Comparison of ENCODE assay signal across 9 cellular contexts in genomic region chr1:5770981-5771765, GRCh38.
DNase-seq lines count a peak whose midpoint lies in the region; ATAC-seq and TF ChIP-seq lines count a peak whose summit lies in the region.
"Had no signal": no experiment of that assay in that cellular context is flagged by ENCODE, and none has a peak within 500 bp of the region (broad histone marks: within the 10 kb centered on the region; RNA-seq: fewer than 3 reads in every experiment).

No MANE protein-coding gene starts in this region.

- TF ChIP-seq POLR2A in thyroid gland (IDR thresholded peaks at IDR 0.05) (no peak), stomach (IDR thresholded peaks at IDR 0.05) (no peak)

- 6 to 9% methylated on average over 16 to 17 of the region's 23 CpGs for WGBS in thyroid gland, 2 donors
- 8 to 17% (median 11%) methylated on average over 14 to 23 of the region's 23 CpGs for WGBS in stomach, 5 donors

- ATAC-seq in left cardiac atrium: peak; percentile 42 to 66

- intact Hi-C loops in left cardiac atrium (cut with DNase I): no loop called here
- intact Hi-C loops in thyroid gland (cut with DNase I): no loop called here
- intact Hi-C loops in stomach (cut with DNase I; ENCODE audit: low total_unique reads): no loop called here

- TF ChIP-seq EP300 in stomach (IDR thresholded peaks at IDR 0.05): no peak

- TF ChIP-seq CTCF in thyroid gland (IDR thresholded peaks at IDR 0.05) (no peak), stomach (IDR thresholded peaks at IDR 0.05) (no peak)

- H3K4me1 ChIP-seq in SJCRH30 (no peaks in the 10 kb centered on the region), thyroid gland (peaks cover 6 to 9% of the 10 kb centered on the region in 2 donors), stomach (peaks cover 0 to 11% (median 4%) of the 10 kb centered on the region in 4 donors)

- H3K27me3 ChIP-seq in SJCRH30 (peaks cover 58% of the 10 kb centered on the region), thyroid gland (no peaks in the 10 kb centered on the region), stomach (peaks cover 0 to 68% (median 23%) of the 10 kb centered on the region in 3 donors)

- peak; percentile 67 for DNase-seq in NCI-H345 (lab: John Stamatoyannopoulos, UW)
- DNase-seq in NCI-H345 treated with DMSO at 0.1 percent for 48 hours (lab: John Stamatoyannopoulos, UW; ENCODE audit: unreplicated experiment): no peak
- DNase-seq in SJCRH30: peak; percentile 22 to 35
- peak; percentile 31 for DNase-seq in left cardiac atrium
- peak; percentile 40 to 44 for DNase-seq in thyroid gland
- no peak for DNase-seq in NCI-H146 treated with DMSO at 0.1 percent for 48 hours (lab: John Stamatoyannopoulos, UW; ENCODE audit: unreplicated experiment)
- no peak for DNase-seq in NK-92 treated with Interleukin-12 subunit alpha and Interleukin-12 subunit beta, amount 100 ng/mL, for 24 hours (lab: John Stamatoyannopoulos, UW)
- DNase-seq in stomach: no peak

- H3K9me3 ChIP-seq in SJCRH30 (replicated peaks) (no peaks in the 10 kb centered on the region), thyroid gland (no peaks in the 10 kb centered on the region), stomach (no peaks in the 10 kb centered on the region)
- H3K9me3 ChIP-seq: neutrophil had no signal

- no peaks in the 10 kb centered on the region for H3K36me3 ChIP-seq in SJCRH30
- no peaks in the 10 kb centered on the region for H3K36me3 ChIP-seq in thyroid gland
- no peaks in the 10 kb centered on the region for H3K36me3 ChIP-seq in stomach
- H3K36me3 ChIP-seq: neutrophil had no signal

- H3K27ac ChIP-seq in SJCRH30: no peak overlapping the region
- no peak overlapping the region for H3K27ac ChIP-seq in thyroid gland
- no peak overlapping the region for H3K27ac ChIP-seq in stomach
- H3K27ac ChIP-seq: neutrophil had no signal

- H3K4me3 ChIP-seq in SJCRH30 (no peak overlapping the region), thyroid gland (replicated peaks in 1 of 3) (no peak overlapping the region), stomach (peak overlapping the region in 1 of 4 donors; percentile 4)

Comparison
In these comparisons a context has a peak if more than half of its experiments do, and no peak if none do; other contexts are left out.
1. DNase-seq: peak in NCI-H345 (single experiment), SJCRH30 (2 of 2), left cardiac atrium (single experiment) and thyroid gland (2 of 2); none in NCI-H345 treated with DMSO at 0.1 percent for 48 hours (single experiment), NCI-H146 treated with DMSO at 0.1 percent for 48 hours (single experiment), NK-92 treated with Interleukin-12 subunit alpha and Interleukin-12 subunit beta, amount 100 ng/mL, for 24 hours (single experiment) and stomach (single experiment).